ENCODE assay signal across 15 cellular contexts in the genomic region with DNA sequence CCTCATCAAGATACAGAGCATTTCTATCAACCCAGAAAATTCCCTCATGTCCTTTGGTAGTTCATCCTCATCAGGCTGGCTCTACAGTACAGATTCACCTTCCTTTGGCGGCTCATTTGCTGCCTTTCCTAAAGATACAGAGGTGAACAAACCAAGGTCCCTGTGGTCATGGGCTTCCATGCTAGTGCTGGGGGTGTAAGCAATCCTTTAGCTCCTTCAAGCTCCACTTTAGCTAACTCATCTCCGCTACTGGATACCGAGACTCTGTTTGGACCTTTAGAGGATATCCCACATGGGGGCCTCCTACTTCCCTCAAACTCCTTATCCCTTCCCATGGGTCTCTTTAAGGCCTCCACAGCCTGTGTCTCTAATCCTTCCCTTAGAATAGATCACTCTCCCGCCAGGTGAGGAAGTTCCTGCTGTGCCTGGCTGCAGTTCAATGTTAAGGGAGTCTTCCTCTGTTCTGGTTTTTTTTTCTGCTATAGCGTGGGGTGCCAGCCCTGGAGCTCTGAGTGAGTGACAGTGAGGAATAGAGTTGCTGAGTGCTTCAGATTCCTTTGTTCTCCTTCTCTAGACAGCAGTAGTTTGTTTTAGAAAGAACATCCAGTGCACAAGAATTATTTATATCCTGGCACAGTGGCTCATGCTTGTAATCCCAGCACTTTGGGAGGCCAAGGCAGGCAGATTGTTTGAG. TPM values are rescaled to one million over a fixed set of nuclear protein-coding genes. Genes with fewer than 3 reads are reported as not detected.
A peak's percentile ranks its signal among the peaks of the same experiment; 100 is the strongest.
DNase-seq lines count a peak whose midpoint lies in the region; ATAC-seq and TF ChIP-seq lines count a peak whose summit lies in the region.
"Had no signal": no experiment of that assay in that cellular context is flagged by ENCODE, and none has a peak within 500 bp of the region (broad histone marks: within the 10 kb centered on the region; RNA-seq: fewer than 3 reads in every experiment).

No MANE protein-coding gene starts in this region.

- H3K4me1 ChIP-seq in SK-N-SH (ENCODE audit: control insufficient read depth in 1 of 2, insufficient read depth in 2 of 2, low read depth in 1 of 2, low read length in 1 of 2), result peaks cover 0 to 21% of the 10 kb centered on the region in 2 experiments; a peak in 2 of 4 replicates
- H3K4me1 ChIP-seq in heart left ventricle, result peaks cover 0 to 70% (median 9%) of the 10 kb centered on the region in 12 donors

- TF ChIP-seq CTCF in SK-N-SH (IDR thresholded peaks at IDR 0.05) (no peak), heart left ventricle (IDR thresholded peaks at IDR 0.05) (no peak), osteocyte (IDR thresholded peaks at IDR 0.05) (no peak)

- DNase-seq in EH (ENCODE audit: low read depth), result peak; percentile 53
- no peak for DNase-seq in SK-N-SH
- peak in 1 of 5 donors; percentile 46 for DNase-seq in heart left ventricle
- DNase-seq in osteocyte (ENCODE audit: extremely low spot score, unreplicated experiment), result no peak
- DNase-seq in COLO668 (lab: John Stamatoyannopoulos, UW; ENCODE audit: unreplicated experiment), result no peak
- DNase-seq in NCI-H1436 treated with DMSO at 0.1 percent for 48 hours (lab: John Stamatoyannopoulos, UW), result no peak
- no peak for DNase-seq in NCI-H748 treated with DMSO at 0.1 percent for 48 hours (lab: John Stamatoyannopoulos, UW)
- DNase-seq: amniotic stem cell; C1 segment of cervical spinal cord; effector memory CD8-positive, alpha-beta T cell; stimulated activated naive CD8-positive, alpha-beta T cell treated with anti-CD3 and anti-CD28 coated beads, Interleukin-15, amount 100 ng/mL, for 72 hours had no signal

- peak; percentile 87 to 94 (median 92) for ATAC-seq in heart left ventricle
- no peak for ATAC-seq in GM18870 (IDR thresholded peaks at IDR 0.05; ENCODE audit: unreplicated experiment)
- ATAC-seq: activated CD8-positive, alpha-beta memory T cell treated with anti-CD3 and anti-CD28 coated beads, Interleukin-2, amount 10 ng/mL, durations not matched to agents 7 days and 5 days; effector memory CD8-positive, alpha-beta T cell; stimulated activated naive CD8-positive, alpha-beta T cell treated with anti-CD3 and anti-CD28 coated beads, Interleukin-15, amount 100 ng/mL, for 72 hours had no signal

- H3K4me2 ChIP-seq in SK-N-SH, result no peak overlapping the region

- no peak for TF ChIP-seq EP300 in SK-N-SH (IDR thresholded peaks at IDR 0.05; ENCODE audit: borderline replicate concordance in 1 of 2, low read depth in 1 of 2, low read length in 1 of 2)

- no peak for TF ChIP-seq POLR2A in heart left ventricle (IDR thresholded peaks at IDR 0.05)

- no peaks in the 10 kb centered on the region for H3K27me3 ChIP-seq in SK-N-SH (ENCODE audit: insufficient read depth)
- no peaks in the 10 kb centered on the region for H3K27me3 ChIP-seq in heart left ventricle

- H3K36me3 Mint-ChIP-seq in osteocyte (ENCODE audit: unreplicated experiment), result no peaks in the 10 kb centered on the region
- H3K36me3 Mint-ChIP-seq: activated CD8-positive, alpha-beta memory T cell treated with anti-CD3 and anti-CD28 coated beads, Interleukin-2, amount 10 ng/mL, durations not matched to agents 7 days and 5 days had no signal

- H3K9me2 ChIP-seq in SK-N-SH, result no peaks in the 10 kb centered on the region

- WGBS in SK-N-SH (ENCODE audit: low lambda C conversion rate), result 95% methylated on average over 5 of the region's 5 CpGs
- WGBS in heart left ventricle, 4 donors, result 40 to 51% (median 48%) methylated on average over 5 of the region's 5 CpGs

- POLR2A ChIA-PET in SK-N-SH (lab: Yijun Ruan, JAX), result no interaction called here

- H3K9me3 ChIP-seq in SK-N-SH, result no peaks in the 10 kb centered on the region
- H3K9me3 ChIP-seq in heart left ventricle, result no peaks in the 10 kb centered on the region

- H3K4me1 Mint-ChIP-seq in osteocyte (ENCODE audit: unreplicated experiment), result peaks cover 68% of the 10 kb centered on the region

- CTCF ChIA-PET in SK-N-SH (lab: Yijun Ruan, JAX), result interaction anchor here (1.2 to 9.6 kb wide), 6 partner anchors 14 to 454 kb away, joined by 3 to 129 read pairs (median 4); no protein-coding TSS in a partner anchor

- peaks cover 16% of the 10 kb centered on the region for H3F3A ChIP-seq in SK-N-SH (replicated peaks; ENCODE audit: insufficient read depth)

- no peaks in the 10 kb centered on the region for H3K27me3 Mint-ChIP-seq in osteocyte (ENCODE audit: unreplicated experiment)
- H3K27me3 Mint-ChIP-seq: activated CD8-positive, alpha-beta memory T cell treated with anti-CD3 and anti-CD28 coated beads, Interleukin-2, amount 10 ng/mL, durations not matched to agents 7 days and 5 days had no signal

- no peak overlapping the region for H3K4me3 Mint-ChIP-seq in osteocyte (ENCODE audit: unreplicated experiment)
- H3K4me3 Mint-ChIP-seq: activated CD8-positive, alpha-beta memory T cell treated with anti-CD3 and anti-CD28 coated beads, Interleukin-2, amount 10 ng/mL, durations not matched to agents 7 days and 5 days; effector memory CD8-positive, alpha-beta T cell; nephron; stimulated activated naive CD8-positive, alpha-beta T cell treated with anti-CD3 and anti-CD28 coated beads, Interleukin-15, amount 100 ng/mL, for 72 hours; T-helper 1 cell treated with Interleukin-12 subunit alpha and Interleukin-12 subunit beta and Interleukin-4 antibody, amounts not matched to agents 30 μg/mL and 1 μg/mL, for 36 hours had no signal

- H3K9me3 Mint-ChIP-seq in osteocyte (ENCODE audit: unreplicated experiment), result no peaks in the 10 kb centered on the region
- H3K9me3 Mint-ChIP-seq: effector memory CD8-positive, alpha-beta T cell; nephron; stimulated activated naive CD8-positive, alpha-beta T cell treated with anti-CD3 and anti-CD28 coated beads, Interleukin-15, amount 100 ng/mL, for 72 hours; T-helper 1 cell treated with Interleukin-12 subunit alpha and Interleukin-12 subunit beta and Interleukin-4 antibody, amounts not matched to agents 30 μg/mL and 1 μg/mL, for 36 hours had no signal

- H3K36me3 ChIP-seq in SK-N-SH (replicated peaks in 1 of 2; ENCODE audit: control insufficient read depth in 1 of 2, insufficient read depth in 2 of 2, low read length in 1 of 2) (no peaks in the 10 kb centered on the region), heart left ventricle (no peaks in the 10 kb centered on the region)

- H3K27ac ChIP-seq in SK-N-SH (ENCODE audit: low read depth in 2 of 2, low read length in 1 of 2) (no peak overlapping the region), heart left ventricle (peak overlapping the region; percentile 65 to 92 (median 74))

- no peaks in the 10 kb centered on the region for H4K20me1 ChIP-seq in SK-N-SH (ENCODE audit: insufficient read depth)

- no peaks in the 10 kb centered on the region for H3K79me2 ChIP-seq in SK-N-SH (ENCODE audit: insufficient read depth)

- intact Hi-C loops in heart left ventricle (cut with DNase I), result loop anchor here in 3 of 10 donors (5.0 to 10.0 kb wide), 5 partner anchors 56 to 446 kb away; no protein-coding TSS in a partner anchor

- no peak overlapping the region for H2AFZ ChIP-seq in SK-N-SH (ENCODE audit: low read depth)

- no peak for TF ChIP-seq RAD21 in SK-N-SH (IDR thresholded peaks at IDR 0.05; ENCODE audit: low read length)

- peak overlapping the region; percentile 87 for H3K27ac Mint-ChIP-seq in osteocyte (ENCODE audit: unreplicated experiment)
- H3K27ac Mint-ChIP-seq: activated CD8-positive, alpha-beta memory T cell treated with anti-CD3 and anti-CD28 coated beads, Interleukin-2, amount 10 ng/mL, durations not matched to agents 7 days and 5 days; effector memory CD8-positive, alpha-beta T cell; T-helper 1 cell treated with Interleukin-12 subunit alpha and Interleukin-12 subunit beta and Interleukin-4 antibody, amounts not matched to agents 30 μg/mL and 1 μg/mL, for 36 hours had no signal

- H3K9ac ChIP-seq in SK-N-SH, result no peak overlapping the region

- H3K4me3 ChIP-seq in SK-N-SH (ENCODE audit: low read depth in 2 of 2, low read length in 1 of 2) (no peak overlapping the region), heart left ventricle (no peak overlapping the region)

TF ChIP-seq in SK-N-SH, 30 proteins besides CTCF, POLR2A, EP300 and RAD21:
- TF ChIP-seq, protein P1, sequence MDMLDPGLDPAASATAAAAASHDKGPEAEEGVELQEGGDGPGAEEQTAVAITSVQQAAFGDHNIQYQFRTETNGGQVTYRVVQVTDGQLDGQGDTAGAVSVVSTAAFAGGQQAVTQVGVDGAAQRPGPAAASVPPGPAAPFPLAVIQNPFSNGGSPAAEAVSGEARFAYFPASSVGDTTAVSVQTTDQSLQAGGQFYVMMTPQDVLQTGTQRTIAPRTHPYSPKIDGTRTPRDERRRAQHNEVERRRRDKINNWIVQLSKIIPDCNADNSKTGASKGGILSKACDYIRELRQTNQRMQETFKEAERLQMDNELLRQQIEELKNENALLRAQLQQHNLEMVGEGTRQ (IDR thresholded peaks at IDR 0.05; ENCODE audit: borderline replicate concordance, low read depth, low read length), result no peak
- TF ChIP-seq RFX5 (IDR thresholded peaks at IDR 0.05; ENCODE audit: low read length) (no peak), TAF1 (IDR thresholded peaks at IDR 0.05; ENCODE audit: borderline replicate concordance, low read depth, low read length) (no peak)
- TF ChIP-seq, protein P2, sequence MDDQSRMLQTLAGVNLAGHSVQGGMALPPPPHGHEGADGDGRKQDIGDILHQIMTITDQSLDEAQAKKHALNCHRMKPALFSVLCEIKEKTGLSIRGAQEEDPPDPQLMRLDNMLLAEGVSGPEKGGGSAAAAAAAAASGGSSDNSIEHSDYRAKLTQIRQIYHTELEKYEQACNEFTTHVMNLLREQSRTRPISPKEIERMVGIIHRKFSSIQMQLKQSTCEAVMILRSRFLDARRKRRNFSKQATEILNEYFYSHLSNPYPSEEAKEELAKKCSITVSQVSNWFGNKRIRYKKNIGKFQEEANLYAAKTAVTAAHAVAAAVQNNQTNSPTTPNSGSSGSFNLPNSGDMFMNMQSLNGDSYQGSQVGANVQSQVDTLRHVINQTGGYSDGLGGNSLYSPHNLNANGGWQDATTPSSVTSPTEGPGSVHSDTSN (IDR thresholded peaks at IDR 0.05), result peak; percentile 45; the same call in 1 of the 2 replicates
TF ChIP-seq in SK-N-SH: peak in this region for 1.

RNA-seq across cellular contexts. Expression of a gene that starts 30.7 kb away (rescaled TPM):
- 0.16 and 0.46 TPM in 2 replicates for polyA plus RNA-seq in SK-N-SH (2012; rRNA removed)
- 0.05 and 0.23 TPM in 2 replicates for polyA plus RNA-seq in SK-N-SH (2012; cell fraction: cytosol; rRNA removed)
- 2.1 and 3.1 TPM in 2 replicates for polyA plus RNA-seq in SK-N-SH (2012; cell fraction: nucleus; rRNA removed)
- 100 to 1,000 TPM in 2 of 9 donors, 10 to 100 TPM in 7; 34.8 to 131 (median 71.3) TPM for total RNA-seq in heart left ventricle
- polyA plus RNA-seq in heart left ventricle, result 100 to 1,000 TPM; 114 to 205 TPM
- total RNA-seq in osteocyte, result 166 and 181 TPM in 2 replicates
- total RNA-seq: activated CD8-positive, alpha-beta memory T cell treated with anti-CD3 and anti-CD28 coated beads, Interleukin-2, amount 10 ng/mL, durations not matched to agents 7 days and 5 days had no signal

Comparison
In these comparisons a context has a peak if more than half of its experiments do, and no peak if none do; other contexts are left out.
1. H3K27ac ChIP-seq: peak in heart left ventricle (12 of 12); none in SK-N-SH (0 of 2).